Comparison of ENCODE assay signal across 8 cellular contexts in genomic region chr20:50958733-50959542, GRCh38. TPM values are rescaled to one million over a fixed set of nuclear protein-coding genes. Genes with fewer than 3 reads are reported as not detected.
A peak's percentile ranks its signal among the peaks of the same experiment; 100 is the strongest.
DNase-seq lines count a peak whose midpoint lies in the region; ATAC-seq, FAIRE-seq and TF ChIP-seq lines count a peak whose summit lies in the region.

A gene with protein sequence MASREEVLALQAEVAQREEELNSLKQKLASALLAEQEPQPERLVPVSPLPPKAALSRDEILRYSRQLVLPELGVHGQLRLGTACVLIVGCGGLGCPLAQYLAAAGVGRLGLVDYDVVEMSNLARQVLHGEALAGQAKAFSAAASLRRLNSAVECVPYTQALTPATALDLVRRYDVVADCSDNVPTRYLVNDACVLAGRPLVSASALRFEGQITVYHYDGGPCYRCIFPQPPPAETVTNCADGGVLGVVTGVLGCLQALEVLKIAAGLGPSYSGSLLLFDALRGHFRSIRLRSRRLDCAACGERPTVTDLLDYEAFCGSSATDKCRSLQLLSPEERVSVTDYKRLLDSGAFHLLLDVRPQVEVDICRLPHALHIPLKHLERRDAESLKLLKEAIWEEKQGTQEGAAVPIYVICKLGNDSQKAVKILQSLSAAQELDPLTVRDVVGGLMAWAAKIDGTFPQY (plus strand): TSS chr20:50958818. CDS start chr20:50958843, 25 bp downstream.

- 3% methylated on average over 43 of the region's 65 CpGs; no CpG with 5 or more reads in 1 of the 2 experiments for WGBS in IMR-90 (ENCODE audit: extremely low coverage in 2 of 2, insufficient read length in 1 of 2), 2 experiments
- WGBS in adrenal gland, 4 donors: 0 to 2% (median 1%) methylated on average over 13 to 65 of the region's 65 CpGs

- peak within 1 kb of the TSS; percentile 92 for H3K18ac ChIP-seq in IMR-90 (ENCODE audit: low read depth, low read length)

- peak within 1 kb of the TSS; percentile 97 for H2AFZ ChIP-seq in IMR-90 (replicated peaks; ENCODE audit: low read length, poor library complexity)

- H4K5ac ChIP-seq in IMR-90 (ENCODE audit: low read depth, low read length): peak within 1 kb of the TSS; percentile 93

- peak within 1 kb of the TSS; percentile 91 for H3K23ac ChIP-seq in IMR-90 (ENCODE audit: low read depth, low read length)

- POLR2A ChIA-PET in IMR-90 (lab: Charles Lee; ENCODE audit: unreplicated experiment): no interaction called here

- H3K56ac ChIP-seq in IMR-90 (ENCODE audit: extremely low read depth, insufficient read depth, low read length): peak within 1 kb of the TSS; percentile 100

- peaks cover 7% of the 10 kb centered on the region; the same call in 1 of the 2 replicates for H3K9me1 ChIP-seq in IMR-90 (ENCODE audit: insufficient read depth, low read length)

- H3K14ac ChIP-seq in IMR-90 (replicated peaks; ENCODE audit: low read depth, low read length): peak within 1 kb of the TSS; percentile 88

- H3K27ac ChIP-seq in IMR-90 (ENCODE audit: insufficient read depth, low read length) (peak within 1 kb of the TSS; percentile 93), adrenal gland (peak within 1 kb of the TSS; percentile 66 to 97 (median 91))

- H3K36me3 ChIP-seq in IMR-90 (ENCODE audit: control insufficient read depth, insufficient read depth, low read length) (peaks cover 4% of the 10 kb centered on the region), adrenal gland (replicated peaks in 1 of 2) (peaks cover 0 to under 1% of the 10 kb centered on the region in 2 donors)

- H3K4me3 ChIP-seq in IMR-90 (ENCODE audit: insufficient read depth, low read depth, low read length) (peak within 1 kb of the TSS; percentile 91), adrenal gland (peak within 1 kb of the TSS; percentile 60 to 96 (median 85))

- H3K4me1 ChIP-seq in IMR-90 (ENCODE audit: control insufficient read depth, insufficient read depth, low read length) (peaks cover 10% of the 10 kb centered on the region), adrenal gland (replicated peaks in 1 of 2) (peaks cover 22 to 58% of the 10 kb centered on the region in 2 donors)

- peak within 1 kb of the TSS; percentile 80 for H2AK9ac ChIP-seq in IMR-90 (replicated peaks; ENCODE audit: low read depth, low read length, poor library complexity)

- DNase-seq in EL (peak; percentile 92), IMR-90 (peak; percentile 93), T follicular helper cell (ENCODE audit: low read depth) (peak; percentile 79), adrenal gland (peak; percentile 84 to 94 (median 88)), left cardiac atrium (peak; percentile 88), posterior vena cava (ENCODE audit: low spot score) (peak; percentile 95), urothelium cell line (ENCODE audit: low spot score) (peak; percentile 92)

- ATAC-seq in GM21526 (IDR thresholded peaks at IDR 0.05; ENCODE audit: low FRiP score, unreplicated experiment) (peak; percentile 69), IMR-90 (ENCODE audit: low read depth) (peak; percentile 83), left cardiac atrium (peak; percentile 85 to 88)

- no peak; the same call in 1 of the 2 replicates for TF ChIP-seq RAD21 in IMR-90 (IDR thresholded peaks at IDR 0.05; ENCODE audit: low read length)

- H3K9ac ChIP-seq in IMR-90 (ENCODE audit: low read depth, low read length): peak within 1 kb of the TSS; percentile 97

- intact Hi-C loops in IMR-90 (cut with micrococcal nuclease) (loop anchor here (2.0 kb wide), 2 partner anchors 22 to 164 kb away; partner anchors contain the start of gene BCAS4), adrenal gland (cut with DNase I) (no loop called here), left cardiac atrium (cut with DNase I) (loop anchor here in 1 of 2 donors (10.0 kb wide), 1 partner anchor 144 kb away; no protein-coding TSS in a partner anchor), posterior vena cava (cut with DNase I) (no loop called here)

- H2AK5ac ChIP-seq in IMR-90 (ENCODE audit: low read depth, low read length): peak within 1 kb of the TSS; percentile 96

- peak; percentile 87 for FAIRE-seq in urothelium cell line (lab: Jason Lieb, UNC)

- H4K91ac ChIP-seq in IMR-90 (ENCODE audit: insufficient read depth, low read depth, low read length): peak within 1 kb of the TSS; percentile 79

- TF ChIP-seq POLR2A in IMR-90 (IDR thresholded peaks at IDR 0.05; ENCODE audit: low read depth, low read length) (peak; percentile 78; the same call in 1 of the 2 replicates), adrenal gland (IDR thresholded peaks at IDR 0.05) (no peak)

- dilution Hi-C loops in IMR-90 (cut with HindIII; ENCODE audit: low sequenced_read_pairs, unreplicated experiment): no loop called here

- H3K4ac ChIP-seq in IMR-90 (ENCODE audit: low read depth, low read length): peak within 1 kb of the TSS; percentile 85

- H3K27me3 ChIP-seq in IMR-90 (ENCODE audit: control insufficient read depth, insufficient read depth, low read length): no peaks in the 10 kb centered on the region
- H3K27me3 ChIP-seq in adrenal gland: no peaks in the 10 kb centered on the region

- TF ChIP-seq CTCF in IMR-90 (conservative IDR thresholded peaks at IDR 0.05; ENCODE audit: low read depth, low read length) (0 out of 2 replicates have a peak, but pooled peaks have one; percentile 0), adrenal gland (IDR thresholded peaks at IDR 0.05) (peak in 1 of 6 experiments; percentile 10)

- H2BK120ac ChIP-seq in IMR-90 (ENCODE audit: low read depth, low read length): peak within 1 kb of the TSS; percentile 96

- peak within 1 kb of the TSS; percentile 65 to 97 for H4K8ac ChIP-seq in IMR-90 (ENCODE audit: low read depth in 2 of 2, low read length in 2 of 2)

- H3K79me1 ChIP-seq in IMR-90 (ENCODE audit: low read depth in 1 of 2, low read length in 2 of 2): peaks cover 10 to 50% of the 10 kb centered on the region in 2 experiments; a peak in 3 of 4 replicates

- H3K4me2 ChIP-seq in IMR-90 (ENCODE audit: low read depth, low read length): peak within 1 kb of the TSS; percentile 96

- H3K9me3 ChIP-seq in IMR-90 (ENCODE audit: control insufficient read depth, insufficient read depth, low read length) (no peaks in the 10 kb centered on the region), adrenal gland (replicated peaks in 1 of 3) (no peaks in the 10 kb centered on the region)

- H2BK5ac ChIP-seq in IMR-90 (ENCODE audit: low read depth, low read length, poor library complexity, severe bottlenecking): peak within 1 kb of the TSS; percentile 93

- peak within 1 kb of the TSS; percentile 65; the same call in 1 of the 3 replicates for H2BK15ac ChIP-seq in IMR-90 (ENCODE audit: low read depth, low read length)

- BruUV-seq in IMR-90 (replicated peaks; lab: Mats Ljungman, UMichigan): no TSS peak

- peak within 1 kb of the TSS; percentile 90 for H2BK20ac ChIP-seq in IMR-90 (ENCODE audit: low read depth, low read length)

- CTCF ChIA-PET in IMR-90 (lab: Yijun Ruan, JAX): interaction anchor here (1.0 to 1.2 kb wide), 2 partner anchors 23 to 26 kb away, joined by 3 to 4 read pairs; no protein-coding TSS in a partner anchor

- peaks cover 26% of the 10 kb centered on the region for H4K20me1 ChIP-seq in IMR-90 (ENCODE audit: insufficient read depth, low read length)

- in situ Hi-C loops in IMR-90 (cut with MboI; ENCODE audit: low sequenced_read_pairs): no loop called here

TF ChIP-seq in IMR-90, 13 proteins besides CTCF, POLR2A, EP300 and RAD21:
- TF ChIP-seq FOS (IDR thresholded peaks at IDR 0.05; ENCODE audit: low read depth, low read length) (peak; percentile 36; the same call in 1 of the 2 replicates), CEBPB (IDR thresholded peaks at IDR 0.05; ENCODE audit: low read depth, low read length) (peak; percentile 71), CHD1 (IDR thresholded peaks at IDR 0.05; ENCODE audit: low read depth, low read length) (0 out of 2 replicates have a peak, but pooled peaks have one; percentile 28), MXI1 (IDR thresholded peaks at IDR 0.05; ENCODE audit: borderline replicate concordance, low read depth, low read length) (peak; percentile 91), NFE2L2 (IDR thresholded peaks at IDR 0.05; ENCODE audit: low read depth, low read length) (no peak)
TF ChIP-seq in IMR-90: peak in this region for 4.

RNA-seq across cellular contexts. Expression of the gene that starts here (rescaled TPM):
- total RNA-seq in IMR-90 (2012; rRNA removed) (9.9 and 11.4 TPM in 2 replicates), adrenal gland (1 to 10 TPM; 4.2 to 7.5 (median 5.9) TPM), left cardiac atrium (1 to 10 TPM; 2.4 to 2.9 TPM), posterior vena cava (1 to 10 TPM; 2.7 to 3.5 TPM)
- polyA plus RNA-seq in IMR-90 (2012; rRNA removed) (3.3 and 3.4 TPM in 2 replicates), adrenal gland (1 to 10 TPM; 1.0 to 3.3 (median 1.1) TPM)
- polyA plus RNA-seq in IMR-90 (2012; cell fraction: cytosol; rRNA removed): 2.8 and 4.6 TPM in 2 replicates
- polyA plus RNA-seq in IMR-90 (2012; cell fraction: nucleus; rRNA removed; ENCODE audit: low replicate concordance): 1.7 and 2.5 TPM in 2 replicates

Comparison
In these comparisons a context has a peak if more than half of its experiments do, and no peak if none do; other contexts are left out.
1. Peak in every context shown above with its lines: DNase-seq, ATAC-seq, H3K4me3 ChIP-seq and H3K27ac ChIP-seq.